In the genomic region with DNA sequence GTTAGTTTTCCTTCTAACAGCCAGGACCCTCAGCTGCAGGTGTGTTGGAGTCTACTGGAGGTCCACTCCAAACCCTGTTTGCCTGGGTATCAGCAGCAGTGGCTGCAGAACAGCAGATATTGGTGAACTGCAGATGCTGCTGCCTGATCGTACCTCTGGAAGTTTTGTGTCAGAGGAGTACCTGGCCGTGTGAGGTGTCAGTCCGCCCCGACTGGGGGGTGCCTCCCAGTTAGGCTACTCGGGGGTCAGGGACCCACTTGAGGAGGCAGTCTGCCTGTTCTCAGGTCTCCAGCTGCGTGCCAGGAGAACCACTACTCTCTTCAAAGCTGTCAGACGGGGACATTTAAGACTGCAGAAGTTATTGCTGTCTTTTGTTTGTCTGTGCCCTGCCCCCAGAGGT, we compare ENCODE assay signal across 7 cellular contexts. TPM values are rescaled to one million over a fixed set of nuclear protein-coding genes. Genes with fewer than 3 reads are reported as not detected.
"Had no signal": no experiment of that assay in that cellular context is flagged by ENCODE, and none has a peak within 500 bp of the region (broad histone marks: within the 10 kb centered on the region; RNA-seq: fewer than 3 reads in every experiment).

No MANE protein-coding gene starts in this region.

RNA-seq across cellular contexts. Expression of gene NXF2, which starts 11.3 kb away (rescaled TPM):
- total RNA-seq: HepG2, IMR-90, NCI-H460, PC-9, Peyer's patch, RPMI7951, SK-MEL-5 had no signal

RNA-seq across cellular contexts. Expression of gene TCP11X1, which starts 20.6 kb away (rescaled TPM):
- total RNA-seq: HepG2, IMR-90, NCI-H460, PC-9, Peyer's patch, RPMI7951, SK-MEL-5 had no signal
